In the genomic region with DNA sequence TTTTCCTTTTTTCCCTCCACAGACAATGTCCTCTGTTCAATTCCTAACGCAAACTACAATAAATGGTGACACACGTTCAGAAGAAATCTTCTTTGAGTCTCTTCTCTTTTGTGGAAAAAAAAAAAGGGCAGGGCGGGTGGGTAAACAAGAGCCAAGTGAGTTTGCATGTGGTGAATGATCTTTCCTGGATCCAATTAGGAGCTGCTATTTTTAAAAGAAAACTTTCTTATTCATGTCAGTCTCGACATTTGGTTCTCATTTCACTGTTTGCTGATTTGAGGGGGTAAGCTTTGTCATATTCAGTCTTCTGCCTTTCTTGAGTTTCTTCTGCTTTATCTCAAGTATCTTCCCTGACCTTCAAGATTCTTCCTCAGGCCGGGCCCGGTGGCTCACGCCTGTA, we compare ENCODE assay signal across 16 cellular contexts.
"Had no signal": no experiment of that assay in that cellular context is flagged by ENCODE, and none has a peak within 500 bp of the region (broad histone marks: within the 10 kb centered on the region; RNA-seq: fewer than 3 reads in every experiment).

No MANE protein-coding gene starts in this region.

- H3K4me1 Mint-ChIP-seq: activated CD4-positive, alpha-beta T cell treated with anti-CD3 and anti-CD28 coated beads for 36 hours; activated naive CD8-positive, alpha-beta T cell treated with anti-CD3 and anti-CD28 coated beads for 36 hours had no signal

- H3K4me1 ChIP-seq: sigmoid colon had no signal

- H3K4me3 ChIP-seq: lung, sigmoid colon had no signal

- H3K9me3 ChIP-seq: sigmoid colon had no signal

- H3K27me3 Mint-ChIP-seq: activated CD4-positive, alpha-beta memory T cell treated with anti-CD3 and anti-CD28 coated beads, Interleukin-2, amount 10 ng/mL, durations not matched to agents 7 days and 5 days; activated CD4-positive, alpha-beta T cell treated with anti-CD3 and anti-CD28 coated beads for 36 hours; activated naive CD8-positive, alpha-beta T cell treated with anti-CD3 and anti-CD28 coated beads for 36 hours; naive thymus-derived CD4-positive, alpha-beta T cell had no signal

- H3K4me3 Mint-ChIP-seq: activated CD4-positive, alpha-beta memory T cell treated with anti-CD3 and anti-CD28 coated beads, Interleukin-2, amount 10 ng/mL, durations not matched to agents 7 days and 5 days; activated CD4-positive, alpha-beta T cell treated with anti-CD3 and anti-CD28 coated beads for 36 hours; activated naive CD8-positive, alpha-beta T cell treated with anti-CD3 and anti-CD28 coated beads for 36 hours; activated T-cell treated with anti-CD3 and anti-CD28 coated beads, Interleukin-2, amount 50 U/mL, for 72 hours; naive thymus-derived CD4-positive, alpha-beta T cell had no signal

- DNase-seq: activated CD4-positive, alpha-beta memory T cell treated with anti-CD3 and anti-CD28 coated beads, Interleukin-2, amount 10 ng/mL, durations not matched to agents 7 days and 5 days; activated CD4-positive, alpha-beta T cell treated with anti-CD3 and anti-CD28 coated beads for 36 hours; activated gamma-delta T cell treated with Interleukin-2 at 50 U/mL for 16 hours; activated naive CD8-positive, alpha-beta T cell treated with anti-CD3 and anti-CD28 coated beads for 36 hours; activated T-cell treated with anti-CD3 and anti-CD28 coated beads, Interleukin-2, amount 50 U/mL, for 72 hours; aorta; effector CD4-positive, alpha-beta T cell; left colon; naive thymus-derived CD4-positive, alpha-beta T cell; occipital lobe; sigmoid colon; stimulated activated CD4-positive, alpha-beta T cell treated with anti-CD3 and anti-CD28 coated beads, Interleukin-12 subunit alpha, Interleukin-12 subunit beta, amount 100 ng/mL, for 4 hours; stimulated activated CD4-positive, alpha-beta T cell treated with anti-CD3 and anti-CD28 coated beads, Interleukin-4, amount 100 ng/mL, for 24 hours; T-helper 9 cell; WERI-Rb-1 had no signal

- H3K27ac Mint-ChIP-seq: activated CD4-positive, alpha-beta memory T cell treated with anti-CD3 and anti-CD28 coated beads, Interleukin-2, amount 10 ng/mL, durations not matched to agents 7 days and 5 days; activated CD4-positive, alpha-beta T cell treated with anti-CD3 and anti-CD28 coated beads for 36 hours; activated naive CD8-positive, alpha-beta T cell treated with anti-CD3 and anti-CD28 coated beads for 36 hours; activated T-cell treated with anti-CD3 and anti-CD28 coated beads, Interleukin-2, amount 50 U/mL, for 72 hours; naive thymus-derived CD4-positive, alpha-beta T cell had no signal

- H3K27ac ChIP-seq: sigmoid colon, WERI-Rb-1 had no signal

- H3K27me3 ChIP-seq: sigmoid colon had no signal

- H3K9me3 Mint-ChIP-seq: activated CD4-positive, alpha-beta memory T cell treated with anti-CD3 and anti-CD28 coated beads, Interleukin-2, amount 10 ng/mL, durations not matched to agents 7 days and 5 days; activated naive CD8-positive, alpha-beta T cell treated with anti-CD3 and anti-CD28 coated beads for 36 hours; activated T-cell treated with anti-CD3 and anti-CD28 coated beads, Interleukin-2, amount 50 U/mL, for 72 hours had no signal
